Comparison of ENCODE assay signal across 14 cellular contexts in the genomic region with DNA sequence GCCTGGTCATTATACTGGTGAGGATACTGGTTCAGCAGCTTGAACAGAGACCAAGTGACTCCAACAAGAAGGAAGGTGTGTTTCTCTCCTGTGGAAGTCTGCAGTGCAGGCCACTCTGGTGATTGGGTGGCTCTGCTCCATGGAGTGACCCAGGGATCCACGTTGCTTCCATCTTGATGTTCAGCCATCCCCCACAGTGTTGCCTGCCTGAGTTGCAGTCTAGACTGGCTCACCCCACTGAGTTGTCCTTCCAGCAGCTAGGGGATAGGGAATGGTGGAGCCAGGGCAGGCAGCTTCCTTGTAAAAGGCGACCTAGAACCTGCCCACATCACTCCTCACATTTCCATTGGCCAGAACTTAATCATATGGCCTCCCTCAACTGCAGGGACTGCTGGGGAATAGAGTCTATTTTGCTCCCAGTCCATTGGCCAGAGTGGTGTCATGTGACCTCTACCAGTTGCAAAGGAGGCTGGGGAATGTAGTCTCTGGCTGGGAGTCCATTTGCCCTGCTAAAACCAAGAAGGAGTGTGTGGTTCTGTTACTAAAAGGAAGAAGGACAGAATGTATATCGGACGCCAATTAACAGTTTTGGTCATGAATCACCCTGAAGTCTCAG. TPM values are rescaled to one million over a fixed set of nuclear protein-coding genes. Genes with fewer than 3 reads are reported as not detected.
A peak's percentile ranks its signal among the peaks of the same experiment; 100 is the strongest.
DNase-seq lines count a peak whose midpoint lies in the region; ATAC-seq, FAIRE-seq and TF ChIP-seq lines count a peak whose summit lies in the region.
"Had no signal": no experiment of that assay in that cellular context is flagged by ENCODE, and none has a peak within 500 bp of the region (broad histone marks: within the 10 kb centered on the region; RNA-seq: fewer than 3 reads in every experiment).

No MANE protein-coding gene starts in this region.

- H3K9me3 ChIP-seq in K562 (replicated peaks; ENCODE audit: control insufficient read depth, insufficient read depth, low read depth, low read length) (0 out of 2 replicates have a peak, but pooled peaks cover 3% of the 10 kb centered on the region), osteoblast (ENCODE audit: low read depth, low read length) (no peaks in the 10 kb centered on the region)

- peaks cover 6% of the 10 kb centered on the region for H3K9me3 Mint-ChIP-seq in activated CD4-positive, alpha-beta T cell treated with anti-CD3 and anti-CD28 coated beads, Interleukin-2, amount 10 ng/mL, durations not matched to agents 24 days and 14 days

- no peak overlapping the region for H3K27ac Mint-ChIP-seq in activated CD4-positive, alpha-beta T cell treated with anti-CD3 and anti-CD28 coated beads, Interleukin-2, amount 10 ng/mL, durations not matched to agents 24 days and 14 days

- peak; percentile 40; the same call in 1 of the 2 replicates for TF ChIP-seq POLR2A in K562 (conservative IDR thresholded peaks at IDR 0.05)

- no peak for TF ChIP-seq EP300 in K562 (IDR thresholded peaks at IDR 0.05; ENCODE audit: low read length)

- WGBS in K562 (ENCODE audit: insufficient coverage, low coverage, missing lambda C conversion rate) = 33% methylated on average over 3 of the region's 4 CpGs

- H3K4me2 ChIP-seq in K562 (ENCODE audit: insufficient read depth, low read length) (peak overlapping the region; percentile 65), osteoblast (ENCODE audit: insufficient read depth, low read length) (no peak overlapping the region)

- DNase-seq in activated CD4-positive, alpha-beta T cell treated with anti-CD3 and anti-CD28 coated beads, Interleukin-2, amount 10 ng/mL, durations not matched to agents 24 days and 14 days = peak; percentile 68
- DNase-seq in activated CD4-positive, alpha-beta T cell treated with anti-CD3 and anti-CD28 coated beads, Interleukin-2, amount 50 U/mL, for 48 hours = no peak
- DNase-seq in LHCN-M2 (ENCODE audit: low read depth) = peak; percentile 31
- DNase-seq in K562 (ENCODE audit: extremely low read depth in 1 of 4, low spot score in 3 of 4) = peak; percentile 73 to 89 (median 78)
- peak; percentile 95 for DNase-seq in osteoblast (ENCODE audit: insufficient read length, low spot score, missing footprints)
- no peak for DNase-seq in NCI-H1694 treated with DMSO at 0.1 percent for 48 hours (lab: John Stamatoyannopoulos, UW)
- DNase-seq in GF-D8 (lab: John Stamatoyannopoulos, UW) = no peak
- DNase-seq: KG1, T-helper 9 cell had no signal

- H3K4me3 Mint-ChIP-seq in activated CD4-positive, alpha-beta T cell treated with anti-CD3 and anti-CD28 coated beads, Interleukin-2, amount 10 ng/mL, durations not matched to agents 24 days and 14 days = no peak overlapping the region
- H3K4me3 Mint-ChIP-seq: CD4-positive, alpha-beta memory T cell had no signal

- no peaks in the 10 kb centered on the region for H3K4me1 Mint-ChIP-seq in activated CD4-positive, alpha-beta T cell treated with anti-CD3 and anti-CD28 coated beads, Interleukin-2, amount 10 ng/mL, durations not matched to agents 24 days and 14 days

- intact Hi-C loops in activated CD4-positive, alpha-beta T cell treated with anti-CD3 and anti-CD28 coated beads, Interleukin-2, amount 10 ng/mL, durations not matched to agents 24 days and 14 days (cut with micrococcal nuclease) = no loop called here
- intact Hi-C loops in K562 (cut with micrococcal nuclease) = no loop called here

- peaks cover 0 to 5% of the 10 kb centered on the region in 2 experiments; a peak in 1 of 5 replicates for H3K4me1 ChIP-seq in K562 (replicated peaks in 1 of 2; ENCODE audit: control insufficient read depth in 2 of 2, insufficient read depth in 2 of 2, low read length in 2 of 2)
- H3K4me1 ChIP-seq in osteoblast (ENCODE audit: insufficient read depth, low read length) = no peaks in the 10 kb centered on the region

- peaks cover 64% of the 10 kb centered on the region for H3K36me3 Mint-ChIP-seq in activated CD4-positive, alpha-beta T cell treated with anti-CD3 and anti-CD28 coated beads, Interleukin-2, amount 10 ng/mL, durations not matched to agents 24 days and 14 days (ENCODE audit: low read depth)

- no TSS peak for BruUV-seq in K562 (replicated peaks; lab: Mats Ljungman, UMichigan)

- H3K79me2 ChIP-seq in K562 (ENCODE audit: control insufficient read depth, insufficient read depth, low read length) = no peaks in the 10 kb centered on the region
- H3K79me2 ChIP-seq in osteoblast (ENCODE audit: insufficient read depth, low read length) = no peaks in the 10 kb centered on the region

- no peaks in the 10 kb centered on the region for H3K9me1 ChIP-seq in K562 (ENCODE audit: control insufficient read depth, insufficient read depth, low read length)

- H4K20me1 ChIP-seq in K562 (replicated peaks; ENCODE audit: control insufficient read depth, insufficient read depth, low read length) (no peaks in the 10 kb centered on the region), osteoblast (ENCODE audit: insufficient read depth, low read length) (no peaks in the 10 kb centered on the region)

- H3K4me3 ChIP-seq in K562 = no peak overlapping the region
- no peak overlapping the region for H3K4me3 ChIP-seq in osteoblast (ENCODE audit: insufficient read depth, low read length)
- H3K4me3 ChIP-seq: skin epidermis had no signal

- H3K27ac ChIP-seq in K562 (ENCODE audit: extremely low read depth, low read depth, low read length) (peak overlapping the region; percentile 4; the same call in 1 of the 3 replicates), osteoblast (ENCODE audit: low read depth, low read length) (no peak overlapping the region)
- H3K27ac ChIP-seq: skin epidermis had no signal

- ATAC-seq in K562 (peak; percentile 99), HG03280 (IDR thresholded peaks at IDR 0.05; ENCODE audit: unreplicated experiment) (no peak)

- POLR2A ChIA-PET in K562 (lab: Yijun Ruan, JAX) = interaction anchor here (0.6 to 1.6 kb wide), 2 partner anchors 8 to 422 kb away, joined by 3 to 5 read pairs; no protein-coding TSS in a partner anchor

- H3K9ac ChIP-seq in K562 (ENCODE audit: insufficient read depth in 1 of 2, low read depth in 2 of 2, low read length in 2 of 2) = peak overlapping the region in 1 of 2 experiments; percentile 19; a peak in 1 of 4 replicates

- TF ChIP-seq CTCF in K562 (IDR thresholded peaks at IDR 0.05 in 2 of 3, conservative IDR thresholded peaks at IDR 0.05 in 1 of 3; ENCODE audit: insufficient read depth in 2 of 3, low read depth in 1 of 3, low read length in 3 of 3) (no peak), osteoblast (IDR thresholded peaks at IDR 0.05; ENCODE audit: extremely low read depth, low read depth, low read length) (no peak)

- in situ Hi-C loops in K562 (cut with MboI) = no loop called here

- CTCF ChIA-PET in K562 (lab: Yijun Ruan, JAX; ENCODE audit: low intra/inter-chr PET ratio) = no interaction called here

- no peaks in the 10 kb centered on the region for H3K27me3 Mint-ChIP-seq in activated CD4-positive, alpha-beta T cell treated with anti-CD3 and anti-CD28 coated beads, Interleukin-2, amount 10 ng/mL, durations not matched to agents 24 days and 14 days
- H3K27me3 Mint-ChIP-seq: CD4-positive, alpha-beta memory T cell had no signal

- H3K36me3 ChIP-seq in K562 (ENCODE audit: control insufficient read depth, insufficient read depth, low read length) = peaks cover 15% of the 10 kb centered on the region; the same call in 2 of the 3 replicates
- H3K36me3 ChIP-seq in osteoblast (ENCODE audit: insufficient read depth, low read length) = peaks cover 13% of the 10 kb centered on the region

- no peaks in the 10 kb centered on the region for H3K27me3 ChIP-seq in K562 (ENCODE audit: control insufficient read depth in 2 of 2, insufficient read depth in 2 of 2, low read length in 2 of 2)
- H3K27me3 ChIP-seq in osteoblast (ENCODE audit: insufficient read depth, low read length) = no peaks in the 10 kb centered on the region

- TF ChIP-seq RAD21 in K562 (CRISPR knock-in tag; conservative IDR thresholded peaks at IDR 0.05 in 1 of 2, IDR thresholded peaks at IDR 0.05 in 1 of 2) = no peak

- H2AFZ ChIP-seq in K562 (ENCODE audit: low read depth, low read length) (peak overlapping the region; percentile 64), osteoblast (ENCODE audit: low read length) (no peak overlapping the region)

- peak; percentile 99 for FAIRE-seq in K562 (lab: Jason Lieb, UNC)
- FAIRE-seq: keratinocyte, urothelium cell line had no signal

RNA-seq across cellular contexts. Expression of a gene that starts 8.0 kb away (rescaled TPM):
- 12.7 and 14.9 TPM in 2 replicates for total RNA-seq in activated CD4-positive, alpha-beta T cell treated with anti-CD3 and anti-CD28 coated beads, Interleukin-2, amount 10 ng/mL, durations not matched to agents 24 days and 14 days
- total RNA-seq in LHCN-M2 (2014; rRNA removed) (28.5 and 32.5 TPM in 2 replicates), K562 (2014; rRNA removed) (5.3 and 6.0 TPM in 2 replicates), K562 (2014; rRNA removed; fragmentation: Illumina TruSeq; extraction: Trizol) (1.7 TPM in 2 replicates), K562 (2015; rRNA removed; fragmentation: Illumina TruSeq; extraction: Trizol) (3.8 and 4.1 TPM in 2 replicates), K562 (2021) (8.5 and 8.8 TPM in 2 replicates), osteoblast (26.8 and 28.2 TPM in 2 replicates)
- 29.4 TPM for polyA plus RNA-seq in LHCN-M2 (2012)
- total RNA-seq in K562 (2011; cell fraction: chromatin; rRNA removed; ENCODE audit: low replicate concordance) = 7.7 and 16.2 TPM in 2 replicates
- 17.6 and 18.3 TPM in 2 replicates for total RNA-seq in K562 (2011; cell fraction: nucleolus; rRNA removed)
- 12.6 TPM in 2 replicates for total RNA-seq in K562 (2011; cell fraction: nucleoplasm; rRNA removed)
- polyA plus RNA-seq in K562 (2011; rRNA removed) (2.5 and 3.7 TPM in 2 replicates), K562 (2014; fragmentation: Illumina TruSeq; extraction: Trizol) (3.7 and 4.8 TPM in 2 replicates), K562 (2014; fragmentation: Nextera tagmentation; extraction: Ambion mirVana) (under 1 TPM; 0.21 to 0.27 TPM), K562 (2014; rRNA removed) (4.2 and 4.9 TPM in 2 replicates)
- 3.8 and 8.3 TPM in 2 replicates for polyA plus RNA-seq in K562 (2011; cell fraction: cytosol; rRNA removed)
- polyA plus RNA-seq in K562 (2011; cell fraction: nucleus; rRNA removed) = 8.0 and 12.5 TPM in 2 replicates
- polyA plus RNA-seq in K562 (2012) = 5.9 and 18.3 TPM in 2 replicates
- polyA minus RNA-seq in K562 (2011; rRNA and poly(A)+ RNA removed) = 2.5 and 3.6 TPM in 2 replicates
- 6.9 and 13.0 TPM in 2 replicates for polyA minus RNA-seq in K562 (2011; cell fraction: cytosol; rRNA and poly(A)+ RNA removed)
- 5.7 and 6.0 TPM in 2 replicates for polyA minus RNA-seq in K562 (2011; cell fraction: nucleus; rRNA and poly(A)+ RNA removed)

RNA-seq across cellular contexts. Expression of a gene that starts 57.5 kb away (rescaled TPM):
- total RNA-seq in activated CD4-positive, alpha-beta T cell treated with anti-CD3 and anti-CD28 coated beads, Interleukin-2, amount 10 ng/mL, durations not matched to agents 24 days and 14 days = 122 TPM in 2 replicates
- total RNA-seq in LHCN-M2 (2014; rRNA removed) (99.3 and 131 TPM in 2 replicates), K562 (2014; rRNA removed) (147 and 234 TPM in 2 replicates), K562 (2014; rRNA removed; fragmentation: Illumina TruSeq; extraction: Trizol) (151 and 173 TPM in 2 replicates), K562 (2015; rRNA removed; fragmentation: Illumina TruSeq; extraction: Trizol) (163 and 171 TPM in 2 replicates), K562 (2021) (257 and 270 TPM in 2 replicates), osteoblast (94.1 and 95.2 TPM in 2 replicates)
- polyA plus RNA-seq in LHCN-M2 (2012) = 333 TPM
- 15.5 and 27.2 TPM in 2 replicates for total RNA-seq in K562 (2011; cell fraction: chromatin; rRNA removed; ENCODE audit: low replicate concordance)
- 14.7 and 15.3 TPM in 2 replicates for total RNA-seq in K562 (2011; cell fraction: nucleolus; rRNA removed)
- total RNA-seq in K562 (2011; cell fraction: nucleoplasm; rRNA removed) = 23.0 and 24.2 TPM in 2 replicates
- polyA plus RNA-seq in K562 (2011; rRNA removed) (123 and 143 TPM in 2 replicates), K562 (2014; fragmentation: Illumina TruSeq; extraction: Trizol) (185 and 221 TPM in 2 replicates), K562 (2014; fragmentation: Nextera tagmentation; extraction: Ambion mirVana) (10 to 100 TPM; 46.0 to 59.9 TPM), K562 (2014; rRNA removed) (251 and 255 TPM in 2 replicates)
- polyA plus RNA-seq in K562 (2011; cell fraction: cytosol; rRNA removed) = 93.5 and 146 TPM in 2 replicates
- polyA plus RNA-seq in K562 (2011; cell fraction: nucleus; rRNA removed) = 74.4 and 83.5 TPM in 2 replicates
- 285 and 344 TPM in 2 replicates for polyA plus RNA-seq in K562 (2012)
- polyA minus RNA-seq in K562 (2011; rRNA and poly(A)+ RNA removed) = 49.7 and 58.2 TPM in 2 replicates
- polyA minus RNA-seq in K562 (2011; cell fraction: cytosol; rRNA and poly(A)+ RNA removed) = 37.6 and 63.5 TPM in 2 replicates
- polyA minus RNA-seq in K562 (2011; cell fraction: nucleus; rRNA and poly(A)+ RNA removed) = 13.9 and 29.2 TPM in 2 replicates

Comparison
In these comparisons a context has a peak if more than half of its experiments do, and no peak if none do; other contexts are left out.
1. DNase-seq: peak in activated CD4-positive, alpha-beta T cell treated with anti-CD3 and anti-CD28 coated beads, Interleukin-2, amount 10 ng/mL, durations not matched to agents 24 days and 14 days (single experiment), LHCN-M2 (single experiment), K562 (4 of 4) and osteoblast (single experiment); none in activated CD4-positive, alpha-beta T cell treated with anti-CD3 and anti-CD28 coated beads, Interleukin-2, amount 50 U/mL, for 48 hours (0 of 2), NCI-H1694 treated with DMSO at 0.1 percent for 48 hours (single experiment) and GF-D8 (single experiment).